In genomic region chr3:30327976-30328375, GRCh38 we compare ENCODE assay signal across 1 cellular context.
A peak's percentile ranks its signal among the peaks of the same experiment; 100 is the strongest.
TF ChIP-seq lines count a peak whose summit lies in the region.

No MANE protein-coding gene starts in this region.

TF ChIP-seq in Ishikawa, 13 proteins besides CTCF, POLR2A, EP300 and RAD21:
- TF ChIP-seq CEBPB (IDR thresholded peaks at IDR 0.05): 0 out of 2 replicates have a peak, but pooled peaks have one; percentile 17
- TF ChIP-seq TEAD4 (IDR thresholded peaks at IDR 0.05): 0 out of 2 replicates have a peak, but pooled peaks have one; percentile 8
